ENCODE assay signal across 1 cellular context in genomic region chr2:200087451-200087850, GRCh38.
TF ChIP-seq lines count a peak whose summit lies in the region.

No MANE protein-coding gene starts in this region.

TF ChIP-seq in GM23338, 12 proteins besides CTCF, POLR2A, EP300 and RAD21 (continued from another document):
- TF ChIP-seq ZNF462 (CRISPR knock-in tag; IDR thresholded peaks at IDR 0.05), result no peak
- TF ChIP-seq ZNF331 (CRISPR knock-in tag; IDR thresholded peaks at IDR 0.05; ENCODE audit: low read depth), result no peak
- TF ChIP-seq EZH2phosphoT487 (IDR thresholded peaks at IDR 0.05; ENCODE audit: unreplicated experiment), result no peak
- TF ChIP-seq EZH2 (IDR thresholded peaks at IDR 0.05; ENCODE audit: low read depth, unreplicated experiment), result no peak
- TF ChIP-seq NANOG (IDR thresholded peaks at IDR 0.05; ENCODE audit: borderline replicate concordance), result no peak
